In the genomic region with DNA sequence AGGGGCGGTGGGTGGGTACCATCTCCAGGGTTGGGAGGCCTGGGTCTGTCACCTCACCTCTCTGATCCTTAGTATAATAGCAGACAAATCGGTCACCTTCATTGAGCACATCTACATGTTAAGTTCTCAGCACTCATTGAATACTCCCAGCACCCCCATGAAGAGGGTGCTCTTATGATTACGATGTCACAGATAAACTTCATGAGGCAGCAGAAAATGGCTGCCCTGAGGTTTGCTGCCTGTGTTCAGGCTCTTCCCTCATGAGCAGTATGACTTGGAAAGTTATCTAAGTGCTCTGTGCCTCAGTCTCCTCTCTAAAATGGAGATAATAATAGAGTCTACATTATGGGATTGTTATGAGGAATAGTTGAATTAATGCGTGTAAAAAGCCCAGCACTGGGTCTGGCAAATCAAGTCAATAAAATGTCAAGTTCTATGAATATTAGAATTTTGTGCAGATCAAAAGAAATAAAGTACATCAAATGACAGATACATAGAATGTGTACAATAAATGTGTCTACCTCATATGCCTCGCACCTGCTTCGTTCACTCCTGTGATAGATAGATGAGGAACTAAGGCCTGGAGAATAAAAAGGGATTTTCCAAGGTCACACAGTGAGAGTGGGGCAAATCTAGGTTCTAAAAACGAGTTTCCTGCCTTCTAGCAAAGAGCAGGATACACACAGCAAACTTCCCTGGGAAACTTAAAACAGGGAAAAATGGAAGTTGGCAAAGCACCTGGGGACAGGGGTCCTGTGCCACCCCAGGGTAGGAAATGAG, we compare ENCODE assay signal across 15 cellular contexts.
A peak's percentile ranks its signal among the peaks of the same experiment; 100 is the strongest.
DNase-seq lines count a peak whose midpoint lies in the region; ATAC-seq and TF ChIP-seq lines count a peak whose summit lies in the region.
"Had no signal": no experiment of that assay in that cellular context is flagged by ENCODE, and none has a peak within 500 bp of the region (broad histone marks: within the 10 kb centered on the region; RNA-seq: fewer than 3 reads in every experiment).

No MANE protein-coding gene starts in this region.

- H3K9me2 ChIP-seq in HCT116 (ENCODE audit: insufficient read depth) (no peaks in the 10 kb centered on the region), PC-3 (replicated peaks; ENCODE audit: low read length) (no peaks in the 10 kb centered on the region)

- peaks cover 5% of the 10 kb centered on the region for H3K27me3 Mint-ChIP-seq in memory B cell
- H3K27me3 Mint-ChIP-seq in chondrocyte (ENCODE audit: low read depth): peaks cover 9% of the 10 kb centered on the region

- H3K27ac Mint-ChIP-seq in memory B cell (no peak overlapping the region), chondrocyte (ENCODE audit: unreplicated experiment) (no peak overlapping the region)

- ATAC-seq in GM18502 (IDR thresholded peaks at IDR 0.05; ENCODE audit: poor library complexity, unreplicated experiment): peak; percentile 51
- no peak for ATAC-seq in HCT116
- no peak for ATAC-seq in PC-3
- ATAC-seq in memory B cell (ENCODE audit: low read depth): peak; percentile 31
- ATAC-seq in GM18907 (IDR thresholded peaks at IDR 0.05; ENCODE audit: unreplicated experiment): no peak

- H3K9ac ChIP-seq in HCT116 (ENCODE audit: low read length) (no peak overlapping the region; the same call in 1 of the 2 replicates), PC-3 (ENCODE audit: low read length) (no peak overlapping the region)

- H3K27me3 ChIP-seq in HCT116 (ENCODE audit: insufficient read depth, low read length): no peaks in the 10 kb centered on the region
- H3K27me3 ChIP-seq in PC-3 (ENCODE audit: low read length): no peaks in the 10 kb centered on the region
- H3K27me3 ChIP-seq: Peyer's patch had no signal

- RAD21 ChIA-PET in HCT116 (lab: Charles Lee; ENCODE audit: low non-redundant PET in 1 of 2, low total read pairs in 2 of 2, uncharacterized antibody in 2 of 2, unreplicated experiment in 2 of 2): interaction anchor here in 1 of 2 experiments (1.3 kb wide), 1 partner anchor 89 kb away, joined by 4 read pairs; no protein-coding TSS in a partner anchor

- H3F3A ChIP-seq in PC-3 (ENCODE audit: low read length, unreplicated experiment): no peaks in the 10 kb centered on the region

- TF ChIP-seq POLR2A in HCT116 (IDR thresholded peaks at IDR 0.05; ENCODE audit: borderline replicate concordance, extremely low read depth, insufficient read depth, insufficient read length): no peak

- H3K4me1 ChIP-seq in HCT116 (ENCODE audit: control insufficient read depth in 1 of 2, insufficient read depth in 2 of 2, low read length in 2 of 2) (peaks cover 13 to 19% of the 10 kb centered on the region in 2 experiments), PC-3 (ENCODE audit: insufficient read depth, low read length) (no peaks in the 10 kb centered on the region)
- H3K4me1 ChIP-seq: A549, Peyer's patch had no signal

- BruUV-seq in HCT116 (replicated peaks; lab: Mats Ljungman, UMichigan): no TSS peak
- no TSS peak for BruUV-seq in PC-3 (replicated peaks; lab: Mats Ljungman, UMichigan)

- no peak for TF ChIP-seq CTCF in HCT116 (IDR thresholded peaks at IDR 0.05 in 2 of 3, conservative IDR thresholded peaks at IDR 0.05 in 1 of 3; ENCODE audit: borderline replicate concordance in 1 of 3, insufficient read depth in 1 of 3, low read depth in 2 of 3, low read length in 2 of 3)
- TF ChIP-seq CTCF in PC-3 (conservative IDR thresholded peaks at IDR 0.05; ENCODE audit: low read depth, low read length): no peak
- no peak for TF ChIP-seq CTCF in chondrocyte (IDR thresholded peaks at IDR 0.05)

- peak overlapping the region in 1 of 2 experiments; percentile 24; a peak in 1 of 4 replicates for H3K4me3 ChIP-seq in HCT116 (replicated peaks in 1 of 2; ENCODE audit: low read depth in 1 of 2, low read length in 2 of 2)
- H3K4me3 ChIP-seq in PC-3 (ENCODE audit: low read length): no peak overlapping the region
- H3K4me3 ChIP-seq: A549, Peyer's patch had no signal

- TF ChIP-seq RAD21 in HCT116 (IDR thresholded peaks at IDR 0.05; ENCODE audit: low read depth): no peak

- CTCF ChIA-PET in HCT116 (lab: Charles Lee) (interaction anchor here (0.8 to 2.0 kb wide), 3 partner anchors 80 to 128 kb away, joined by 3 to 16 read pairs (median 5); no protein-coding TSS in a partner anchor), PC-3 (lab: Charles Lee) (no interaction called here)

- H3K27ac ChIP-seq in HCT116 (ENCODE audit: low read depth, low read length): peak overlapping the region; percentile 26; the same call in 1 of the 2 replicates
- no peak overlapping the region for H3K27ac ChIP-seq in PC-3 (ENCODE audit: low read length)
- H3K27ac ChIP-seq: A549, Peyer's patch had no signal

- H2AFZ ChIP-seq in HCT116 (ENCODE audit: low read depth, low read length, poor library complexity, severe bottlenecking) (peak overlapping the region; percentile 86), PC-3 (ENCODE audit: low read length) (peak overlapping the region; percentile 55; the same call in 1 of the 2 replicates)

- H3K9me3 ChIP-seq in HCT116 (ENCODE audit: control insufficient read depth in 1 of 2, insufficient read depth in 1 of 2, low read depth in 1 of 2, low read length in 2 of 2): no peaks in the 10 kb centered on the region
- H3K9me3 ChIP-seq in PC-3 (ENCODE audit: low read length): no peaks in the 10 kb centered on the region
- H3K9me3 ChIP-seq: A549 had no signal

- H3K9me3 Mint-ChIP-seq in memory B cell (peaks cover 4% of the 10 kb centered on the region), chondrocyte (ENCODE audit: low read depth) (peaks cover 4% of the 10 kb centered on the region)

- peak overlapping the region; percentile 48 for H3K4me2 ChIP-seq in HCT116 (ENCODE audit: low read length)
- H3K4me2 ChIP-seq in PC-3 (ENCODE audit: low read length): peak overlapping the region; percentile 54
- H3K4me2 ChIP-seq: A549 had no signal

- DNase-seq in HCT116 (ENCODE audit: low read depth, low spot score) (no peak), PC-3 (no peak), memory B cell (ENCODE audit: low spot score in 2 of 2) (no peak), NCI-H2081 treated with DMSO at 0.1 percent for 48 hours (lab: John Stamatoyannopoulos, UW) (no peak), chondrocyte (ENCODE audit: low spot score) (no peak), cortex of kidney (lab: John Stamatoyannopoulos, UW) (no peak)
- DNase-seq: GOT3, Kasumi-1, NCI-H1436, NCI-H2029, NCI-H774 had no signal

- H3K36me3 ChIP-seq in HCT116 (ENCODE audit: control insufficient read depth in 1 of 2, insufficient read depth in 2 of 2, low read length in 2 of 2) (no peaks in the 10 kb centered on the region), PC-3 (ENCODE audit: low read depth, low read length) (no peaks in the 10 kb centered on the region)
- H3K36me3 ChIP-seq: Peyer's patch had no signal

- H3K4me3 Mint-ChIP-seq in memory B cell: no peak overlapping the region
- H3K4me3 Mint-ChIP-seq in chondrocyte (ENCODE audit: unreplicated experiment): no peak overlapping the region

- no peaks in the 10 kb centered on the region for H3K4me1 Mint-ChIP-seq in memory B cell
- peaks cover 4% of the 10 kb centered on the region for H3K4me1 Mint-ChIP-seq in chondrocyte (ENCODE audit: low read depth)

- H4K20me1 ChIP-seq in HCT116 (ENCODE audit: insufficient read depth) (no peaks in the 10 kb centered on the region), PC-3 (ENCODE audit: low read length) (no peaks in the 10 kb centered on the region)

- H3K36me3 Mint-ChIP-seq in memory B cell: no peaks in the 10 kb centered on the region
- no peaks in the 10 kb centered on the region for H3K36me3 Mint-ChIP-seq in chondrocyte (ENCODE audit: low read depth)

- intact Hi-C loops in HCT116 (cut with micrococcal nuclease): loop anchor here (1.0 to 5.0 kb wide), 3 partner anchors 89 to 264 kb away; no protein-coding TSS in a partner anchor
- intact Hi-C loops in PC-3 (cut with micrococcal nuclease): loop anchor here (2.0 kb wide), 1 partner anchor 91 kb away; no protein-coding TSS in a partner anchor

- no peaks in the 10 kb centered on the region for H3K79me2 ChIP-seq in HCT116 (ENCODE audit: insufficient read depth, low read length)
- no peaks in the 10 kb centered on the region for H3K79me2 ChIP-seq in PC-3 (ENCODE audit: low read length)

- POLR2A ChIA-PET in HCT116 (lab: Charles Lee) (interaction anchor here (0.7 to 0.9 kb wide), 2 partner anchors 14 to 89 kb away, joined by 4 read pairs; no protein-coding TSS in a partner anchor), PC-3 (lab: Charles Lee; ENCODE audit: unreplicated experiment) (no interaction called here)

TF ChIP-seq in HCT116, 20 proteins besides CTCF, POLR2A, EP300 and RAD21:
- TF ChIP-seq CBX3 (IDR thresholded peaks at IDR 0.05; ENCODE audit: low read depth) (no peak), ELF1 (IDR thresholded peaks at IDR 0.05; ENCODE audit: borderline replicate concordance, low read depth) (no peak), EZH2 (IDR thresholded peaks at IDR 0.05) (no peak), ZFX (IDR thresholded peaks at IDR 0.05) (no peak), SP1 (IDR thresholded peaks at IDR 0.05; ENCODE audit: low read depth) (no peak), SRF (IDR thresholded peaks at IDR 0.05; ENCODE audit: low read depth) (no peak)
- TF ChIP-seq, protein P1, sequence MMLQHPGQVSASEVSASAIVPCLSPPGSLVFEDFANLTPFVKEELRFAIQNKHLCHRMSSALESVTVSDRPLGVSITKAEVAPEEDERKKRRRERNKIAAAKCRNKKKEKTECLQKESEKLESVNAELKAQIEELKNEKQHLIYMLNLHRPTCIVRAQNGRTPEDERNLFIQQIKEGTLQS (IDR thresholded peaks at IDR 0.05): no peak

Comparison
In these comparisons a context has a peak if more than half of its experiments do, and no peak if none do; other contexts are left out.
1. ATAC-seq: peak in GM18502 (single experiment) and memory B cell (single experiment); none in HCT116 (single experiment), PC-3 (single experiment) and GM18907 (single experiment).